8 cellular contexts compared by ENCODE assay signal in genomic region chr1:154557939-154558609, GRCh38. TPM values are rescaled to one million over a fixed set of nuclear protein-coding genes. Genes with fewer than 3 reads are reported as not detected.
DNase-seq lines count a peak whose midpoint lies in the region; ATAC-seq and TF ChIP-seq lines count a peak whose summit lies in the region.

No MANE protein-coding gene starts in this region.

- peaks cover 2% of the 10 kb centered on the region for H3K27me3 Mint-ChIP-seq in osteocyte (ENCODE audit: unreplicated experiment)

- peaks cover 25% of the 10 kb centered on the region for H3K36me3 Mint-ChIP-seq in osteocyte (ENCODE audit: unreplicated experiment)

- H3K27ac Mint-ChIP-seq in osteocyte (ENCODE audit: unreplicated experiment): peak overlapping the region; percentile 78

- peak overlapping the region; percentile 85 for H3K4me3 Mint-ChIP-seq in osteocyte (ENCODE audit: unreplicated experiment)

- H3K9me3 Mint-ChIP-seq in osteocyte (ENCODE audit: unreplicated experiment): no peaks in the 10 kb centered on the region

- TF ChIP-seq CTCF in osteocyte (IDR thresholded peaks at IDR 0.05): no peak

- peak; percentile 12 for ATAC-seq in GM21423 (IDR thresholded peaks at IDR 0.05; ENCODE audit: unreplicated experiment)

- peak; percentile 46 for DNase-seq in AG20443 (ENCODE audit: low spot score)
- peak; percentile 41 for DNase-seq in M059J (ENCODE audit: low read depth)
- peak; percentile 22 for DNase-seq in activated effector memory CD4-positive, alpha-beta T cell treated with Interleukin-2 at 50 U/mL for 16 hours
- DNase-seq in germinal center (ENCODE audit: low spot score): peak; percentile 27
- DNase-seq in osteocyte (ENCODE audit: extremely low spot score, unreplicated experiment): no peak
- no peak for DNase-seq in DMS79 (lab: John Stamatoyannopoulos, UW)
- DNase-seq in NCI-H1092 treated with DMSO at 0.1 percent for 48 hours (lab: John Stamatoyannopoulos, UW): no peak

- peaks cover 30% of the 10 kb centered on the region for H3K4me1 Mint-ChIP-seq in osteocyte (ENCODE audit: unreplicated experiment)

RNA-seq across cellular contexts. Expression of gene UBE2Q1, which starts 0.4 kb away (rescaled TPM):
- 34.2 and 42.4 TPM in 2 replicates for total RNA-seq in M059J (2014; rRNA removed; shearing (Covaris generic))
- total RNA-seq in osteocyte: 77.3 and 82.1 TPM in 2 replicates

RNA-seq across cellular contexts. Expression of gene CHRNB2, which starts 9.5 kb away (rescaled TPM):
- not detected in 2 replicates for total RNA-seq in M059J (2014; rRNA removed; shearing (Covaris generic))
- 0.10 and 0.27 TPM in 2 replicates for total RNA-seq in osteocyte

RNA-seq across cellular contexts. Expression of gene ADAR, which starts 49.9 kb away (rescaled TPM):
- 178 and 260 TPM in 2 replicates for total RNA-seq in M059J (2014; rRNA removed; shearing (Covaris generic))
- 186 and 188 TPM in 2 replicates for total RNA-seq in osteocyte

RNA-seq across cellular contexts. Expression of gene SHE, which starts 55.9 kb away (rescaled TPM):
- not detected in 2 replicates for total RNA-seq in M059J (2014; rRNA removed; shearing (Covaris generic))
- not detected in 2 replicates for total RNA-seq in osteocyte

RNA-seq across cellular contexts. Expression of gene TDRD10, which starts 56.1 kb away (rescaled TPM):
- not detected in 2 replicates for total RNA-seq in M059J (2014; rRNA removed; shearing (Covaris generic))
- not detected in 2 replicates for total RNA-seq in osteocyte

Comparison
In these comparisons a context has a peak if more than half of its experiments do, and no peak if none do; other contexts are left out.
1. DNase-seq: peak in AG20443 (single experiment), M059J (single experiment), activated effector memory CD4-positive, alpha-beta T cell treated with Interleukin-2 at 50 U/mL for 16 hours (single experiment) and germinal center (single experiment); none in osteocyte (single experiment), DMS79 (single experiment) and NCI-H1092 treated with DMSO at 0.1 percent for 48 hours (single experiment).